12 cellular contexts compared by ENCODE assay signal in the genomic region with DNA sequence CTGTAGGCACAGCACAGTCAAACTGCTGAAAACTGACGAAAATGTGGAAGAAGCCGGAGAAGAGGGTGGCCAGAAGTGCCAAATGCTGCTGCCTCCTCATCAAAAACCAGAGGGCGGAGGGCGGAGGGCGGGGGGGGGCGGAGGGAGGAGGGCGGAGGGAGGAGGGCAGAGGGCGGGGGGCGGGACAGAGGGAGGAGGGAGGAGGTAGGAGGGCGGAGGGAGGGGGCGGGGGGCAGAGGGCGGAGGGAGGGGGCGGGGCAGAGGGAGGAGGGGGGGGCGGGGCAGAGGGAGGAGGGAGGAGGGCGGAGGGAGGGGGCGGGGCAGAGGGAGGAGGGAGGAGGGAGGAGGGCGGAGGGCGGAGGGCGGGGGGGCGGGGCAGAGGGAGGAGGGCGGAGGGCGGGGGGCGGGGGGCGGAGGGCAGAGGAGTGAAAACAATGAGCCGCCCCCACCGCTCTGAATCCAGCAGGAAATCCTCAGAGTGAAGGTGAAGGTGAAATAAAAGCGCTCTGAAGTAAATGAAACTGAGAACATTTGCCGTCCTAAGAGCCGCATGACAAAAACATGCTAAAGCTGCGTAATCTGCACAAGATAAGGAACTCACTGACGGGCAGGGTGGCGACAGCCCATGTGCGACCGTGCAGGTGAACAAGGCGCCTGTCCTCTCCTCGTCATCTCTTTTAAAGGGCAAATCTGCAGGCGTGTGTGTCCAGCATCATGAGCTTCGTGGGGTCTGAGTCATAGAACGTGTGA. TPM values are rescaled to one million over a fixed set of nuclear protein-coding genes. Genes with fewer than 3 reads are reported as not detected.
DNase-seq lines count a peak whose midpoint lies in the region; ATAC-seq and TF ChIP-seq lines count a peak whose summit lies in the region.
"Had no signal": no experiment of that assay in that cellular context is flagged by ENCODE, and none has a peak within 500 bp of the region (broad histone marks: within the 10 kb centered on the region; RNA-seq: fewer than 3 reads in every experiment).

No MANE protein-coding gene starts in this region.

- no peak for TF ChIP-seq CTCF in osteocyte (IDR thresholded peaks at IDR 0.05)
- no peak for TF ChIP-seq CTCF in WERI-Rb-1 (IDR thresholded peaks at IDR 0.05; ENCODE audit: low read depth, low read length)

- no peaks in the 10 kb centered on the region for H3K9me3 ChIP-seq in WERI-Rb-1 (ENCODE audit: severe bottlenecking)

- no peaks in the 10 kb centered on the region for H3K36me3 ChIP-seq in WERI-Rb-1

- CTCF ChIA-PET in activated CD4-positive, alpha-beta T cell treated with anti-CD3 and anti-CD28 coated beads, Interleukin-2, amount 10 ng/mL, durations not matched to agents 7 days and 5 days (lab: Charles Lee), result no interaction called here

- peaks cover 6% of the 10 kb centered on the region for H3K4me1 Mint-ChIP-seq in activated CD4-positive, alpha-beta T cell treated with anti-CD3 and anti-CD28 coated beads, Interleukin-2, amount 10 ng/mL, durations not matched to agents 7 days and 5 days
- H3K4me1 Mint-ChIP-seq in central memory CD8-positive, alpha-beta T cell, result peaks cover 26% of the 10 kb centered on the region
- no peaks in the 10 kb centered on the region for H3K4me1 Mint-ChIP-seq in osteocyte (ENCODE audit: unreplicated experiment)

- peaks cover 11% of the 10 kb centered on the region for H3K27me3 Mint-ChIP-seq in activated CD4-positive, alpha-beta T cell treated with anti-CD3 and anti-CD28 coated beads, Interleukin-2, amount 10 ng/mL, durations not matched to agents 7 days and 5 days
- H3K27me3 Mint-ChIP-seq in central memory CD8-positive, alpha-beta T cell, result peaks cover 24% of the 10 kb centered on the region
- peaks cover 2% of the 10 kb centered on the region for H3K27me3 Mint-ChIP-seq in osteocyte (ENCODE audit: unreplicated experiment)

- DNase-seq in activated CD4-positive, alpha-beta T cell treated with anti-CD3 and anti-CD28 coated beads for 48 hours, result peak; percentile 62
- no peak for DNase-seq in activated CD4-positive, alpha-beta T cell treated with anti-CD3 and anti-CD28 coated beads, Interleukin-2, amount 10 ng/mL, durations not matched to agents 7 days and 5 days
- DNase-seq in activated CD4-positive, alpha-beta T cell treated with anti-CD3 and anti-CD28 coated beads, Interleukin-2, amount 50 U/mL, for 1 hour, result peak; percentile 6
- no peak for DNase-seq in central memory CD8-positive, alpha-beta T cell (ENCODE audit: low spot score in 2 of 2)
- peak; percentile 31 for DNase-seq in stimulated activated CD4-positive, alpha-beta T cell treated with anti-CD3 and anti-CD28 coated beads, Interleukin-4, amount 100 ng/mL, for 24 hours
- DNase-seq in osteocyte (ENCODE audit: extremely low spot score, unreplicated experiment) (no peak), cerebellum (ENCODE audit: low spot score) (no peak), WERI-Rb-1 (no peak)
- DNase-seq: DND-41, NCI-H2029 had no signal

- no peaks in the 10 kb centered on the region for H3K36me3 Mint-ChIP-seq in activated CD4-positive, alpha-beta T cell treated with anti-CD3 and anti-CD28 coated beads, Interleukin-2, amount 10 ng/mL, durations not matched to agents 7 days and 5 days (ENCODE audit: low read depth)
- no peaks in the 10 kb centered on the region for H3K36me3 Mint-ChIP-seq in central memory CD8-positive, alpha-beta T cell (ENCODE audit: insufficient read depth)
- H3K36me3 Mint-ChIP-seq in osteocyte (ENCODE audit: unreplicated experiment), result no peaks in the 10 kb centered on the region

- no peak overlapping the region for H3K27ac Mint-ChIP-seq in activated CD4-positive, alpha-beta T cell treated with anti-CD3 and anti-CD28 coated beads, Interleukin-2, amount 10 ng/mL, durations not matched to agents 7 days and 5 days
- H3K27ac Mint-ChIP-seq in central memory CD8-positive, alpha-beta T cell (ENCODE audit: low read depth), result no peak overlapping the region
- no peak overlapping the region for H3K27ac Mint-ChIP-seq in osteocyte (ENCODE audit: unreplicated experiment)

- POLR2A ChIA-PET in activated CD4-positive, alpha-beta T cell treated with anti-CD3 and anti-CD28 coated beads, Interleukin-2, amount 10 ng/mL, durations not matched to agents 7 days and 5 days (lab: Charles Lee), result no interaction called here

- H3K27me3 ChIP-seq in WERI-Rb-1 (ENCODE audit: insufficient read depth, low read depth, severe bottlenecking), result no peaks in the 10 kb centered on the region

- no peak overlapping the region for H3K27ac ChIP-seq in WERI-Rb-1
- H3K27ac ChIP-seq: epithelial cell of prostate had no signal

- no peak overlapping the region for H3K4me3 ChIP-seq in WERI-Rb-1 (ENCODE audit: low read depth, low read length)

- H3K9me3 Mint-ChIP-seq in activated CD4-positive, alpha-beta T cell treated with anti-CD3 and anti-CD28 coated beads, Interleukin-2, amount 10 ng/mL, durations not matched to agents 7 days and 5 days, result peaks cover 15% of the 10 kb centered on the region
- H3K9me3 Mint-ChIP-seq in central memory CD8-positive, alpha-beta T cell, result peaks cover 12% of the 10 kb centered on the region
- peaks cover 11% of the 10 kb centered on the region for H3K9me3 Mint-ChIP-seq in osteocyte (ENCODE audit: unreplicated experiment)

- no peak for ATAC-seq in central memory CD8-positive, alpha-beta T cell (replicated peaks; ENCODE audit: extremely low read depth, poor library complexity, severe bottlenecking)
- ATAC-seq: Panc1 had no signal

- H3K4me3 Mint-ChIP-seq in activated CD4-positive, alpha-beta T cell treated with anti-CD3 and anti-CD28 coated beads, Interleukin-2, amount 10 ng/mL, durations not matched to agents 7 days and 5 days, result no peak overlapping the region
- peak overlapping the region; percentile 54 for H3K4me3 Mint-ChIP-seq in central memory CD8-positive, alpha-beta T cell
- no peak overlapping the region for H3K4me3 Mint-ChIP-seq in osteocyte (ENCODE audit: unreplicated experiment)

RNA-seq across cellular contexts. Expression of a gene that starts 22.6 kb away (rescaled TPM):
- total RNA-seq in activated CD4-positive, alpha-beta T cell treated with anti-CD3 and anti-CD28 coated beads, Interleukin-2, amount 10 ng/mL, durations not matched to agents 7 days and 5 days, result not detected
- total RNA-seq in osteocyte (not detected in 2 replicates), cerebellum (4.5 TPM)

Comparison
In these comparisons a context has a peak if more than half of its experiments do, and no peak if none do; other contexts are left out.
1. DNase-seq: peak in activated CD4-positive, alpha-beta T cell treated with anti-CD3 and anti-CD28 coated beads for 48 hours (single experiment), activated CD4-positive, alpha-beta T cell treated with anti-CD3 and anti-CD28 coated beads, Interleukin-2, amount 50 U/mL, for 1 hour (single experiment) and stimulated activated CD4-positive, alpha-beta T cell treated with anti-CD3 and anti-CD28 coated beads, Interleukin-4, amount 100 ng/mL, for 24 hours (single experiment); none in activated CD4-positive, alpha-beta T cell treated with anti-CD3 and anti-CD28 coated beads, Interleukin-2, amount 10 ng/mL, durations not matched to agents 7 days and 5 days (single experiment), central memory CD8-positive, alpha-beta T cell (0 of 2), osteocyte (single experiment), cerebellum (single experiment) and WERI-Rb-1 (single experiment).